Comparison of ENCODE assay signal across 13 cellular contexts in the genomic region with DNA sequence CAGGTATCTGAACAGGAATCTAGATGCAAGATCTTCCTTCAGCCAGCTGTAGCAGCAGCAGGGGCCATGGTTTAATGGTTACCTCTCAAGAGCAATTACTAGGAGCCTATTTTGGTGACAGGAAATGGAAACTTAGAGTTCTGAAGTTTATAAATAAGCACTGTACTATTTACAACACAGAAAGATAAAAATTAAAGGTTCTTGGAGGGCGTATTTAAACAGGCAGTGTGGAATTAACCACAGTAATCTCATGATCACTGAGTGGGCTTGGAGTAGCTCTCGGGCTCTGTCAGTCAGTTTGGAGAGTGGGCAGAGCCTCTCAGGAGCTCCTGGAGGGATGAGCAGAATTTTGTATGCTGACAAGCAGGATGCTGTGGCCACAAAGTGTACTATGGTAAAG. TPM values are rescaled to one million over a fixed set of nuclear protein-coding genes. Genes with fewer than 3 reads are reported as not detected.
DNase-seq lines count a peak whose midpoint lies in the region; ATAC-seq and TF ChIP-seq lines count a peak whose summit lies in the region.
"Had no signal": no experiment of that assay in that cellular context is flagged by ENCODE, and none has a peak within 500 bp of the region (broad histone marks: within the 10 kb centered on the region; RNA-seq: fewer than 3 reads in every experiment).

No MANE protein-coding gene starts in this region.

- H3K27me3 Mint-ChIP-seq in stimulated activated memory B cell treated with anti-CD40 and anti-IgM and Interleukin-4, amounts not matched to agents 10 μg/mL and 1 μg/mL and 100 μg/mL, for 72 hours: no peaks in the 10 kb centered on the region

- H3K27me3 ChIP-seq in BE2C: no peaks in the 10 kb centered on the region

- no peaks in the 10 kb centered on the region for H3K4me1 ChIP-seq in BE2C

- in situ Hi-C loops in GM18951 (cut with MboI; ENCODE audit: low sequenced_read_pairs, unreplicated experiment): no loop called here

- H3K4me3 Mint-ChIP-seq in stimulated activated memory B cell treated with anti-CD40 and anti-IgM and Interleukin-4, amounts not matched to agents 10 μg/mL and 1 μg/mL and 100 μg/mL, for 72 hours: peak overlapping the region; percentile 46

- H3K36me3 ChIP-seq in BE2C: no peaks in the 10 kb centered on the region

- DNase-seq in GM03348 (ENCODE audit: low spot score) (no peak), BE2C (no peak), DMS 273 (lab: John Stamatoyannopoulos, UW; ENCODE audit: unreplicated experiment) (no peak)
- DNase-seq: activated CD4-positive, alpha-beta T cell treated with anti-CD3 and anti-CD28 coated beads, Interleukin-2, amount 50 U/mL, for 48 hours; hypothalamus; NCI-H1694 treated with DMSO at 0.1 percent for 48 hours; SHP77 had no signal

- H3K27ac Mint-ChIP-seq in stimulated activated memory B cell treated with anti-CD40 and anti-IgM and Interleukin-4, amounts not matched to agents 10 μg/mL and 1 μg/mL and 100 μg/mL, for 72 hours: peak overlapping the region; percentile 64

- H3K36me3 Mint-ChIP-seq in stimulated activated memory B cell treated with anti-CD40 and anti-IgM and Interleukin-4, amounts not matched to agents 10 μg/mL and 1 μg/mL and 100 μg/mL, for 72 hours: no peaks in the 10 kb centered on the region
- H3K36me3 Mint-ChIP-seq: activated naive CD4-positive, alpha-beta T cell treated with anti-CD3 and anti-CD28 coated beads, Interleukin-2, amount 50 U/mL, for 72 hours had no signal

- ATAC-seq in GM21619 (IDR thresholded peaks at IDR 0.05; ENCODE audit: unreplicated experiment) (peak; percentile 80), HG03280 (IDR thresholded peaks at IDR 0.05; ENCODE audit: unreplicated experiment) (peak; percentile 74)
- peak; percentile 34 for ATAC-seq in stimulated activated memory B cell treated with anti-CD40 and anti-IgM and Interleukin-4, amounts not matched to agents 10 μg/mL and 1 μg/mL and 100 μg/mL, for 72 hours
- ATAC-seq: activated naive CD4-positive, alpha-beta T cell treated with anti-CD3 and anti-CD28 coated beads, Interleukin-2, amount 50 U/mL, for 72 hours; sciatic nerve had no signal

- peak; percentile 33 for TF ChIP-seq POLR2A in GM18951 (IDR thresholded peaks at IDR 0.05; ENCODE audit: extremely low read depth, insufficient read depth, insufficient read length)

- H3K4me1 Mint-ChIP-seq in stimulated activated memory B cell treated with anti-CD40 and anti-IgM and Interleukin-4, amounts not matched to agents 10 μg/mL and 1 μg/mL and 100 μg/mL, for 72 hours: peaks cover 66% of the 10 kb centered on the region

- TF ChIP-seq CTCF in BE2C (IDR thresholded peaks at IDR 0.05; ENCODE audit: low read depth, low read length): no peak

- no peaks in the 10 kb centered on the region for H3K9me3 Mint-ChIP-seq in stimulated activated memory B cell treated with anti-CD40 and anti-IgM and Interleukin-4, amounts not matched to agents 10 μg/mL and 1 μg/mL and 100 μg/mL, for 72 hours
- H3K9me3 Mint-ChIP-seq: activated naive CD4-positive, alpha-beta T cell treated with anti-CD3 and anti-CD28 coated beads, Interleukin-2, amount 50 U/mL, for 72 hours had no signal

- no peak overlapping the region for H3K4me3 ChIP-seq in BE2C (ENCODE audit: low read depth, low read length)

- H3K9me3 ChIP-seq in BE2C: no peaks in the 10 kb centered on the region

RNA-seq across cellular contexts. Expression of gene FCRL5, which starts 10.2 kb away (rescaled TPM):
- not detected for polyA plus RNA-seq in BE2C (2012; ENCODE audit: insufficient read depth, insufficient read length, low read depth)

RNA-seq across cellular contexts. Expression of gene FCRL4, which starts 35.4 kb away (rescaled TPM):
- polyA plus RNA-seq in BE2C (2012; ENCODE audit: insufficient read depth, insufficient read length, low read depth): not detected
